In the genomic region with DNA sequence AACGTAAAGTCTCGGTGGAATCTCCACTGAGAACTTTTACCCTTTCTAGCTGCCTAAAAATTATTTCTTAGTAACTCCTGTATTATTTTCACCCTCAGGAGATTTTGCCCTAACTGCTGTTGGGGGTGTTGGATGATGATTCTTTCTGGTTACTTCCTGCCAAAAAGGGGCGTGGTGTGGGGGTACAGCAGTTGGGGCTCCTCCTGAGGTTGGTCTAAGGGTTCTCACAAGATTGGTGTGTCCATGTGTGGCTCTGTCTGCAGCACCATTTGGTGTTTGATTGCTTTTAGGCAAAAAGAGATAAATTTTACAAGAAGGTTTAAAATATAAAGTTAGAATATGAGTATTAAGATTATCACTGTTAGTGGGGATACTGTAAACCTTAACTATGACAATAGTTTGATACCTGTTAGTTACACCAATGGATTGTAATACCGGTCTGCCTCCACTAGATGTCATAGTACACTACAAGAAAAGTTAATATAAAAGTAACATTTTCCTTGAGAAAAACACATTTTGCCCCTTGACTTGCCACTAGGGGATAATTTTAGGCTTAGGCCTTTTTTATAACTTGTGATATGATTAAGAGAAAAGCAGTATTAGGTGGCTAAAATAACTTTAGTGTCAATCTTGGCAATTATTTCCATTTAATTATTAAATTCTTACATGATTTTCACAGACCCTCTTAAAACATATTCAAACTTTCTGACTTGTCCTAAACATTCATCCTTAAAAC, we compare ENCODE assay signal across 8 cellular contexts.
DNase-seq lines count a peak whose midpoint lies in the region; ATAC-seq, FAIRE-seq and TF ChIP-seq lines count a peak whose summit lies in the region.

No MANE protein-coding gene starts in this region.

- H3K27ac ChIP-seq in endodermal cell (ENCODE audit: low read depth, low read length) = no peak overlapping the region
- no peak overlapping the region for H3K27ac ChIP-seq in neuronal stem cell (replicated peaks; ENCODE audit: low read length)

- no peak overlapping the region for H3K4me3 Mint-ChIP-seq in endodermal cell

- H3K27me3 Mint-ChIP-seq in endodermal cell (ENCODE audit: insufficient read depth) = peaks cover 4% of the 10 kb centered on the region

- ATAC-seq in HG02885 (IDR thresholded peaks at IDR 0.05; ENCODE audit: poor library complexity, unreplicated experiment) = peak; percentile 81

- no peak overlapping the region for H2AK5ac ChIP-seq in neuronal stem cell (ENCODE audit: low read depth, low read length)

- H3K27ac Mint-ChIP-seq in endodermal cell = no peak overlapping the region

- no peak overlapping the region for H3K18ac ChIP-seq in neuronal stem cell (ENCODE audit: low read length)

- no peak overlapping the region for H3K4me2 ChIP-seq in neuronal stem cell (ENCODE audit: insufficient read depth, low read length, poor library complexity, severe bottlenecking)

- H3K9me3 ChIP-seq in endodermal cell (ENCODE audit: control insufficient read depth, low read length) = peaks cover 34% of the 10 kb centered on the region
- H3K9me3 ChIP-seq in neuronal stem cell (replicated peaks in 1 of 2; ENCODE audit: control insufficient read depth in 2 of 2, insufficient read depth in 1 of 2, low read depth in 1 of 2, low read length in 2 of 2) = peaks cover 4 to 12% of the 10 kb centered on the region in 2 donors

- no peak overlapping the region for H4K8ac ChIP-seq in neuronal stem cell (ENCODE audit: low read depth, low read length)

- no peaks in the 10 kb centered on the region for H3K79me1 ChIP-seq in neuronal stem cell (ENCODE audit: low read depth, low read length)

- POLR2A ChIA-PET in GM10248 (lab: Yijun Ruan, JAX) = no interaction called here

- TF ChIP-seq CTCF in GM10248 (IDR thresholded peaks at IDR 0.05; ENCODE audit: control extremely low read depth, extremely low read depth, low read depth, missing control alignments) (peak; percentile 62), endodermal cell (conservative IDR thresholded peaks at IDR 0.05) (peak; percentile 89)

- no peak overlapping the region for H2AFZ ChIP-seq in neuronal stem cell (ENCODE audit: low read length)

- H3K14ac ChIP-seq in neuronal stem cell (ENCODE audit: low read length) = no peak overlapping the region

- CTCF ChIA-PET in GM10248 (lab: Yijun Ruan, JAX) = interaction anchor here (1.3 to 4.6 kb wide), 4 partner anchors 317 to 815 kb away, joined by 4 to 49 read pairs (median 16); no protein-coding TSS in a partner anchor

- no peak overlapping the region for H3K23ac ChIP-seq in neuronal stem cell (ENCODE audit: low read depth, low read length, poor library complexity)

- H3K36me3 Mint-ChIP-seq in endodermal cell (ENCODE audit: low read depth) = peaks cover 4% of the 10 kb centered on the region

- H2BK15ac ChIP-seq in neuronal stem cell (ENCODE audit: low read length) = no peak overlapping the region

- H3K4me1 ChIP-seq in endodermal cell (ENCODE audit: control insufficient read depth, insufficient read depth, low read length) (no peaks in the 10 kb centered on the region), neuronal stem cell (ENCODE audit: control insufficient read depth in 2 of 2, insufficient read depth in 1 of 2, low read depth in 1 of 2, low read length in 2 of 2) (no peaks in the 10 kb centered on the region)

- H3K4ac ChIP-seq in neuronal stem cell (ENCODE audit: low read length) = no peak overlapping the region

- no peak overlapping the region for H2BK12ac ChIP-seq in neuronal stem cell (ENCODE audit: low read length)

- FAIRE-seq in A204.1 (lab: Jason Lieb, UNC) = peak; percentile 99

- H3K4me3 ChIP-seq in endodermal cell (ENCODE audit: low read length) = no peak overlapping the region
- no peak overlapping the region for H3K4me3 ChIP-seq in neuronal stem cell (ENCODE audit: low read length in 2 of 2)

- DNase-seq in GM10248 (ENCODE audit: extremely low spot score) (peak; percentile 34), NOMO-1 treated with DMSO at 0.1 percent for 48 hours (lab: John Stamatoyannopoulos, UW; ENCODE audit: unreplicated experiment) (peak; percentile 54), endodermal cell (no peak), neuronal stem cell (ENCODE audit: low spot score) (peak; percentile 33), activated gamma-delta T cell (lab: John Stamatoyannopoulos, UW) (no peak)
- no peak for DNase-seq in activated naive CD4-positive, alpha-beta T cell treated with Interleukin-2 at 50 U/mL for 16 hours

- no peaks in the 10 kb centered on the region for H3K4me1 Mint-ChIP-seq in endodermal cell

- peaks cover 36% of the 10 kb centered on the region for H3K9me3 Mint-ChIP-seq in endodermal cell

- no peak overlapping the region for H2BK120ac ChIP-seq in neuronal stem cell (ENCODE audit: low read depth, low read length)

- no peak overlapping the region for H2BK5ac ChIP-seq in neuronal stem cell (ENCODE audit: low read length)

- no peak overlapping the region for H4K91ac ChIP-seq in neuronal stem cell (ENCODE audit: low read depth, low read length, poor library complexity)

- no peaks in the 10 kb centered on the region for H3K27me3 ChIP-seq in endodermal cell (ENCODE audit: control insufficient read depth, insufficient read depth, low read length, poor library complexity, severe bottlenecking)
- no peaks in the 10 kb centered on the region for H3K27me3 ChIP-seq in neuronal stem cell (ENCODE audit: control insufficient read depth in 3 of 3, insufficient read depth in 3 of 3, low read depth in 1 of 3, low read length in 3 of 3)

- 53% methylated on average over 4 of the region's 4 CpGs; no CpG with 5 or more reads in 1 of the 2 experiments for WGBS in endodermal cell (ENCODE audit: insufficient coverage in 1 of 2, insufficient read length in 1 of 2), 2 experiments
- WGBS in neuronal stem cell (ENCODE audit: extremely low coverage in 2 of 2, insufficient read length in 2 of 2, insufficient replicate concordance in 1 of 2), 2 donors = no CpG with 5 or more reads among the region's 4 CpGs

- H3K36me3 ChIP-seq in endodermal cell (ENCODE audit: control insufficient read depth, insufficient read depth, low read length) = no peaks in the 10 kb centered on the region
- H3K36me3 ChIP-seq in neuronal stem cell (replicated peaks in 1 of 2; ENCODE audit: control insufficient read depth in 2 of 2, insufficient read depth in 2 of 2, low read length in 2 of 2) = no peaks in the 10 kb centered on the region

- no peak overlapping the region for H3K9ac ChIP-seq in endodermal cell (ENCODE audit: extremely low read depth, low read length, poor library complexity, severe bottlenecking)
- H3K9ac ChIP-seq in neuronal stem cell (ENCODE audit: low read depth, low read length, poor library complexity) = no peak overlapping the region

Comparison
In these comparisons a context has a peak if more than half of its experiments do, and no peak if none do; other contexts are left out.
1. DNase-seq: peak in GM10248 (single experiment), NOMO-1 treated with DMSO at 0.1 percent for 48 hours (single experiment) and neuronal stem cell (single experiment); none in endodermal cell (single experiment), activated naive CD4-positive, alpha-beta T cell treated with Interleukin-2 at 50 U/mL for 16 hours (single experiment) and activated gamma-delta T cell (single experiment).